In genomic region chr18:77131652-77132368, GRCh38 we compare ENCODE assay signal across 8 cellular contexts. TPM values are rescaled to one million over a fixed set of nuclear protein-coding genes. Genes with fewer than 3 reads are reported as not detected.
DNase-seq lines count a peak whose midpoint lies in the region; ATAC-seq and TF ChIP-seq lines count a peak whose summit lies in the region.

No MANE protein-coding gene starts in this region.

- peak overlapping the region; percentile 64 for H3K9ac ChIP-seq in SK-N-SH
- peak overlapping the region; percentile 52 to 92 for H3K9ac ChIP-seq in liver (ENCODE audit: low read depth in 1 of 2, low read length in 2 of 2)

- POLR2A ChIA-PET in CD4-positive, alpha-beta memory T cell (lab: Charles Lee; ENCODE audit: partially characterized antibody), result interaction anchor here (0.8 to 10.0 kb wide), 18 partner anchors 9 to 310 kb away, joined by 3 to 178 read pairs (median 13); partner anchors contain the start of gene ZNF236
- POLR2A ChIA-PET in SK-N-SH (lab: Yijun Ruan, JAX), result no interaction called here

- H3F3A ChIP-seq in SK-N-SH (replicated peaks; ENCODE audit: insufficient read depth), result peaks cover 15% of the 10 kb centered on the region

- no peaks in the 10 kb centered on the region for H3K27me3 Mint-ChIP-seq in CD4-positive, alpha-beta memory T cell
- no peaks in the 10 kb centered on the region for H3K27me3 Mint-ChIP-seq in central memory CD8-positive, alpha-beta T cell

- TF ChIP-seq RAD21 in SK-N-SH (IDR thresholded peaks at IDR 0.05; ENCODE audit: low read length) (no peak), liver (IDR thresholded peaks at IDR 0.05) (peak in 1 of 2 donors; percentile 22)

- no peaks in the 10 kb centered on the region for H3K9me3 ChIP-seq in CD4-positive, alpha-beta memory T cell (ENCODE audit: control insufficient read depth in 1 of 2, low read length in 2 of 2)
- no peaks in the 10 kb centered on the region for H3K9me3 ChIP-seq in SK-N-SH
- H3K9me3 ChIP-seq in liver (ENCODE audit: control insufficient read depth in 4 of 4, low read length in 3 of 4), result no peaks in the 10 kb centered on the region
- no peaks in the 10 kb centered on the region for H3K9me3 ChIP-seq in stomach

- no peaks in the 10 kb centered on the region for H3K9me2 ChIP-seq in SK-N-SH

- intact Hi-C loops in CD4-positive, alpha-beta memory T cell (cut with micrococcal nuclease), result loop anchor here (1.0 to 2.0 kb wide), 3 partner anchors 70 to 131 kb away; no protein-coding TSS in a partner anchor
- intact Hi-C loops in stomach (cut with DNase I; ENCODE audit: low total_unique reads), result no loop called here

- peak overlapping the region; percentile 81 to 82 for H3K4me3 ChIP-seq in CD4-positive, alpha-beta memory T cell (ENCODE audit: low read length in 2 of 2)
- H3K4me3 ChIP-seq in SK-N-SH (ENCODE audit: low read depth in 2 of 2, low read length in 1 of 2), result peak overlapping the region; percentile 51 to 58
- peak overlapping the region; percentile 52 to 94 (median 70) for H3K4me3 ChIP-seq in liver (ENCODE audit: low read depth in 1 of 3, low read length in 3 of 3)
- H3K4me3 ChIP-seq in stomach, result peak overlapping the region; percentile 66 to 89 (median 80)

- H3K27ac Mint-ChIP-seq in CD4-positive, alpha-beta memory T cell, result peak overlapping the region; percentile 94 to 99 (median 97)
- H3K27ac Mint-ChIP-seq in central memory CD8-positive, alpha-beta T cell (ENCODE audit: low read depth), result peak overlapping the region; percentile 97

- ATAC-seq in GM19328 (IDR thresholded peaks at IDR 0.05; ENCODE audit: unreplicated experiment) (peak; percentile 48), HG03354 (IDR thresholded peaks at IDR 0.05; ENCODE audit: poor library complexity, severe bottlenecking, unreplicated experiment) (peak; percentile 61)
- ATAC-seq in central memory CD8-positive, alpha-beta T cell (replicated peaks; ENCODE audit: extremely low read depth, poor library complexity, severe bottlenecking), result no peak

- TF ChIP-seq POLR2A in stomach (IDR thresholded peaks at IDR 0.05), result no peak

- no peaks in the 10 kb centered on the region for H3K36me3 ChIP-seq in CD4-positive, alpha-beta memory T cell (ENCODE audit: insufficient read depth, low read length)
- H3K36me3 ChIP-seq in SK-N-SH (replicated peaks in 1 of 2; ENCODE audit: control insufficient read depth in 1 of 2, insufficient read depth in 2 of 2, low read length in 1 of 2) (no peaks in the 10 kb centered on the region), liver (ENCODE audit: control insufficient read depth in 4 of 4, insufficient read depth in 3 of 4, low read depth in 1 of 4, low read length in 3 of 4) (no peaks in the 10 kb centered on the region), stomach (no peaks in the 10 kb centered on the region)

- no peak for TF ChIP-seq EP300 in SK-N-SH (IDR thresholded peaks at IDR 0.05; ENCODE audit: borderline replicate concordance in 1 of 2, low read depth in 1 of 2, low read length in 1 of 2)
- TF ChIP-seq EP300 in stomach (IDR thresholded peaks at IDR 0.05), result no peak

- peaks cover 0 to 2% (median 0%) of the 10 kb centered on the region in 8 donors for H3K9me3 Mint-ChIP-seq in CD4-positive, alpha-beta memory T cell
- no peaks in the 10 kb centered on the region for H3K9me3 Mint-ChIP-seq in central memory CD8-positive, alpha-beta T cell

- DNase-seq in CD4-positive, alpha-beta memory T cell, result peak in 1 of 5 donors; percentile 19
- DNase-seq in SK-N-SH (peak; percentile 73), stomach (peak; percentile 65), NCI-H82 (lab: John Stamatoyannopoulos, UW) (no peak)
- DNase-seq in central memory CD8-positive, alpha-beta T cell (ENCODE audit: low spot score in 2 of 2), result peak in 1 of 2 donors; percentile 20

- peak overlapping the region; percentile 98 to 100 (median 98) for H3K4me3 Mint-ChIP-seq in CD4-positive, alpha-beta memory T cell
- H3K4me3 Mint-ChIP-seq in central memory CD8-positive, alpha-beta T cell, result peak overlapping the region; percentile 99

- H3K79me2 ChIP-seq in SK-N-SH (ENCODE audit: insufficient read depth), result no peaks in the 10 kb centered on the region

- no peaks in the 10 kb centered on the region for H4K20me1 ChIP-seq in SK-N-SH (ENCODE audit: insufficient read depth)

- TF ChIP-seq CTCF in SK-N-SH (IDR thresholded peaks at IDR 0.05), result no peak
- TF ChIP-seq CTCF in liver (IDR thresholded peaks at IDR 0.05; ENCODE audit: low read depth, low read length, missing input control), result no peak
- no peak for TF ChIP-seq CTCF in stomach (IDR thresholded peaks at IDR 0.05)

- H3K4me1 Mint-ChIP-seq in CD4-positive, alpha-beta memory T cell, result peaks cover 44 to 71% (median 57%) of the 10 kb centered on the region in 4 donors
- peaks cover 71% of the 10 kb centered on the region for H3K4me1 Mint-ChIP-seq in central memory CD8-positive, alpha-beta T cell

- H3K36me3 Mint-ChIP-seq in CD4-positive, alpha-beta memory T cell, result peaks cover 12 to 31% of the 10 kb centered on the region in 2 donors
- H3K36me3 Mint-ChIP-seq in central memory CD8-positive, alpha-beta T cell (ENCODE audit: insufficient read depth), result peaks cover 39% of the 10 kb centered on the region

- peak overlapping the region; percentile 85 for H3K27ac ChIP-seq in CD4-positive, alpha-beta memory T cell (ENCODE audit: low read depth, low read length)
- H3K27ac ChIP-seq in SK-N-SH (ENCODE audit: low read depth in 2 of 2, low read length in 1 of 2) (no peak overlapping the region), liver (ENCODE audit: low read depth in 1 of 2, low read length in 2 of 2) (peak overlapping the region; percentile 96), stomach (peak overlapping the region; percentile 94 to 99 (median 98))

- no peaks in the 10 kb centered on the region for H3K27me3 ChIP-seq in CD4-positive, alpha-beta memory T cell (ENCODE audit: insufficient read depth, low read length)
- H3K27me3 ChIP-seq in SK-N-SH (ENCODE audit: insufficient read depth) (0 out of 2 replicates have a peak, but pooled peaks cover 5% of the 10 kb centered on the region), liver (ENCODE audit: control insufficient read depth in 4 of 4, insufficient read depth in 4 of 4, low read length in 3 of 4) (no peaks in the 10 kb centered on the region), stomach (no peaks in the 10 kb centered on the region)

- peak overlapping the region; percentile 78 for H3K4me2 ChIP-seq in SK-N-SH

- H3K4me1 ChIP-seq in CD4-positive, alpha-beta memory T cell (ENCODE audit: insufficient read depth, low read length), result peaks cover 61% of the 10 kb centered on the region
- H3K4me1 ChIP-seq in SK-N-SH (ENCODE audit: control insufficient read depth in 1 of 2, insufficient read depth in 2 of 2, low read depth in 1 of 2, low read length in 1 of 2) (peaks cover 0 to 5% of the 10 kb centered on the region in 2 experiments; a peak in 3 of 4 replicates), liver (ENCODE audit: control insufficient read depth in 4 of 4, insufficient read depth in 4 of 4, low read length in 3 of 4) (peaks cover 2 to 25% (median 15%) of the 10 kb centered on the region in 4 donors), stomach (peaks cover 14 to 72% (median 45%) of the 10 kb centered on the region in 4 donors)

- WGBS in SK-N-SH (ENCODE audit: low lambda C conversion rate), result 1% methylated on average over 14 of the region's 76 CpGs
- WGBS in liver, result under 1% methylated on average over 76 of the region's 76 CpGs
- WGBS in stomach, 5 donors, result 0 to 1% (median 1%) methylated on average over 23 to 76 of the region's 76 CpGs

- CTCF ChIA-PET in CD4-positive, alpha-beta memory T cell (lab: Charles Lee; ENCODE audit: partially characterized antibody), result interaction anchor here (0.6 to 4.6 kb wide), 17 partner anchors 9 to 131 kb away, joined by 3 to 28 read pairs (median 7); no protein-coding TSS in a partner anchor
- CTCF ChIA-PET in SK-N-SH (lab: Yijun Ruan, JAX), result no interaction called here

- peak overlapping the region; percentile 87 for H2AFZ ChIP-seq in SK-N-SH (ENCODE audit: low read depth)

TF ChIP-seq in SK-N-SH, 30 proteins besides CTCF, POLR2A, EP300 and RAD21 (continues in another document):
- TF ChIP-seq FOXJ3 (CRISPR knock-in tag; IDR thresholded peaks at IDR 0.05) (no peak), IRF3 (IDR thresholded peaks at IDR 0.05; ENCODE audit: low read depth, low read length) (no peak)

TF ChIP-seq in liver, 16 proteins besides CTCF, POLR2A, EP300 and RAD21:
- TF ChIP-seq YY1 (IDR thresholded peaks at IDR 0.05) (peak; percentile 39), REST (IDR thresholded peaks at IDR 0.05) (peak; percentile 31), FOXA2 (IDR thresholded peaks at IDR 0.05) (no peak)

RNA-seq across cellular contexts. Expression of gene MBP, which starts 0.8 kb away (rescaled TPM):
- 100 to 1,000 TPM; 179 to 187 TPM for total RNA-seq in CD4-positive, alpha-beta memory T cell
- polyA plus RNA-seq in CD4-positive, alpha-beta memory T cell, result 100 to 1,000 TPM in 1 of 2 donors, 10 to 100 TPM in 1; 92.2 to 119 TPM
- polyA plus RNA-seq in SK-N-SH (2012; rRNA removed), result 1.4 and 1.6 TPM in 2 replicates
- polyA plus RNA-seq in SK-N-SH (2012; cell fraction: cytosol; rRNA removed), result 1.3 TPM in 2 replicates
- 2.6 TPM in 2 replicates for polyA plus RNA-seq in SK-N-SH (2012; cell fraction: nucleus; rRNA removed)
- total RNA-seq in liver, result 10 to 100 TPM; 21.3 to 23.3 TPM
- 10 to 100 TPM in 1 of 2 donors, 1 to 10 TPM in 1; 9.7 to 14.1 TPM for polyA plus RNA-seq in liver
- total RNA-seq in stomach, result 100 to 1,000 TPM in 1 of 5 donors, 10 to 100 TPM in 4; 30.4 to 407 (median 43.8) TPM
- 10 to 100 TPM in 1 of 3 donors, 1 to 10 TPM in 2; 7.9 to 16.8 (median 8.1) TPM for polyA plus RNA-seq in stomach

Comparison
In these comparisons a context has a peak if more than half of its experiments do, and no peak if none do; other contexts are left out.
1. H3K27ac ChIP-seq: peak in CD4-positive, alpha-beta memory T cell (single experiment), liver (2 of 2) and stomach (5 of 5); none in SK-N-SH (0 of 2).
2. RNA of gene MBP, which starts 0.8 kb away (polyA plus RNA-seq): 92.2 to 119 TPM in CD4-positive, alpha-beta memory T cell; 9.7 to 14.1 TPM in liver, 7.9 to 16.8 TPM in stomach and 1.3 to 2.6 TPM in SK-N-SH; every median in the first group is over 4 times any median in the second.
3. Peak in every context shown above with its lines, with median percentiles within 50 percentile points of each other: H3K4me3 ChIP-seq.